8 cellular contexts compared by ENCODE assay signal in genomic region chr12:8242881-8243681, GRCh38. TPM values are rescaled to one million over a fixed set of nuclear protein-coding genes. Genes with fewer than 3 reads are reported as not detected.
DNase-seq lines count a peak whose midpoint lies in the region; ATAC-seq, FAIRE-seq and TF ChIP-seq lines count a peak whose summit lies in the region.
"Not testable (repeated sequence)": the region's sequence is repeated elsewhere in the genome, so short reads cannot be mapped to it uniquely, and the experiment has no call there.

No MANE protein-coding gene starts in this region.

- H3K4me1 ChIP-seq in neutrophil (ENCODE audit: control insufficient read depth in 1 of 2, insufficient read depth in 1 of 2, low read depth in 1 of 2, low read length in 1 of 2); stomach smooth muscle (ENCODE audit: control insufficient read depth, insufficient read depth, low read length): not testable (repeated sequence)

- H3K4me3 ChIP-seq in neutrophil (ENCODE audit: low read depth in 1 of 2, low read length in 1 of 2) (peak overlapping the region; percentile 67 to 78), stomach smooth muscle (ENCODE audit: low read length in 2 of 2) (peak overlapping the region; percentile 58 to 81)

- peak overlapping the region; percentile 71 for H3K27ac ChIP-seq in neutrophil
- H3K27ac ChIP-seq in stomach smooth muscle (ENCODE audit: low read length) = peak overlapping the region; percentile 69

- peak overlapping the region; percentile 62 to 64 for H3K9ac ChIP-seq in stomach smooth muscle (ENCODE audit: low read length in 2 of 2)

- not testable (repeated sequence) for H3K9me3 Mint-ChIP-seq in activated naive CD4-positive, alpha-beta T cell treated with anti-CD3 and anti-CD28 coated beads, Interleukin-2, amount 50 U/mL, for 72 hours

- peaks cover 22% of the 10 kb centered on the region for H3K27me3 ChIP-seq in neutrophil
- H3K27me3 ChIP-seq in stomach smooth muscle (ENCODE audit: control insufficient read depth in 1 of 2, insufficient read depth in 2 of 2, low read length in 2 of 2) = not testable (repeated sequence)

- H3K9me3 ChIP-seq in neutrophil; stomach smooth muscle (ENCODE audit: control insufficient read depth in 2 of 2, low read length in 2 of 2): not testable (repeated sequence)

- not testable (repeated sequence) for H3K36me3 Mint-ChIP-seq in activated naive CD4-positive, alpha-beta T cell treated with anti-CD3 and anti-CD28 coated beads, Interleukin-2, amount 50 U/mL, for 72 hours

- H3K27ac Mint-ChIP-seq in activated naive CD4-positive, alpha-beta T cell treated with anti-CD3 and anti-CD28 coated beads, Interleukin-2, amount 50 U/mL, for 72 hours = peak overlapping the region; percentile 89 to 98

- TF ChIP-seq CTCF in neutrophil (IDR thresholded peaks at IDR 0.05) = peak; percentile 7

- peak; percentile 99 for FAIRE-seq in G401.6 (lab: Jason Lieb, UNC)

- H3K36me3 ChIP-seq in neutrophil; stomach smooth muscle (ENCODE audit: control insufficient read depth in 2 of 2, insufficient read depth in 2 of 2, low read length in 2 of 2): not testable (repeated sequence)

- DNase-seq in NCI-H1105 (lab: John Stamatoyannopoulos, UW) (peak; percentile 94), SKM-1 treated with dmso at 0.1 percent for 144 hours (lab: John Stamatoyannopoulos, UW; ENCODE audit: unreplicated experiment) (peak; percentile 55), germinal center (ENCODE audit: low spot score) (peak; percentile 85)
- peak; percentile 100 for DNase-seq in activated naive CD4-positive, alpha-beta T cell treated with anti-CD3 and anti-CD28 coated beads, Interleukin-2, amount 50 U/mL, for 72 hours (ENCODE audit: low spot score in 2 of 2)

- peak; percentile 69 for ATAC-seq in HG02571 (IDR thresholded peaks at IDR 0.05; ENCODE audit: unreplicated experiment)
- peak; percentile 97 to 99 for ATAC-seq in activated naive CD4-positive, alpha-beta T cell treated with anti-CD3 and anti-CD28 coated beads, Interleukin-2, amount 50 U/mL, for 72 hours

RNA-seq across cellular contexts. Expression of gene FAM90A1, which starts 15.7 kb away (rescaled TPM):
- total RNA-seq in activated naive CD4-positive, alpha-beta T cell treated with anti-CD3 and anti-CD28 coated beads, Interleukin-2, amount 50 U/mL, for 72 hours = under 1 TPM; 0.11 to 0.47 TPM

Comparison
In these comparisons a context has a peak if more than half of its experiments do, and no peak if none do; other contexts are left out.
1. Peak in every context shown above with its lines: DNase-seq, ATAC-seq, H3K4me3 ChIP-seq and H3K27ac ChIP-seq.